19 cellular contexts compared by ENCODE assay signal in genomic region chr11:96151501-96151900, GRCh38.
A peak's percentile ranks its signal among the peaks of the same experiment; 100 is the strongest.
DNase-seq lines count a peak whose midpoint lies in the region; ATAC-seq and TF ChIP-seq lines count a peak whose summit lies in the region.
"Had no signal": no experiment of that assay in that cellular context is flagged by ENCODE, and none has a peak within 500 bp of the region (broad histone marks: within the 10 kb centered on the region; RNA-seq: fewer than 3 reads in every experiment).

No MANE protein-coding gene starts in this region.

- no peak overlapping the region for H3K56ac ChIP-seq in IMR-90 (ENCODE audit: extremely low read depth, insufficient read depth, low read length)

- H2AK9ac ChIP-seq in IMR-90 (replicated peaks; ENCODE audit: low read depth, low read length, poor library complexity) = no peak overlapping the region

- CTCF ChIA-PET in activated CD4-positive, alpha-beta memory T cell treated with anti-CD3 and anti-CD28 coated beads for 36 hours (lab: Charles Lee) = interaction anchor here (0.7 to 1.0 kb wide), 2 partner anchors 18 to 204 kb away, joined by 3 read pairs; no protein-coding TSS in a partner anchor
- CTCF ChIA-PET in activated CD4-positive, alpha-beta memory T cell treated with anti-CD3 and anti-CD28 coated beads, Interleukin-2, amount 10 ng/mL, durations not matched to agents 7 days and 5 days (lab: Charles Lee) = interaction anchor here (0.6 to 1.0 kb wide), 2 partner anchors 17 to 193 kb away, joined by 3 to 4 read pairs; no protein-coding TSS in a partner anchor
- CTCF ChIA-PET in IMR-90 (lab: Yijun Ruan, JAX) = interaction anchor here (1.0 to 1.3 kb wide), 3 partner anchors 63 to 96 kb away, joined by 3 to 4 read pairs (median 4); no protein-coding TSS in a partner anchor

- H4K20me1 ChIP-seq in IMR-90 (ENCODE audit: insufficient read depth, low read length) (no peaks in the 10 kb centered on the region), fibroblast of lung (ENCODE audit: control insufficient read depth, extremely low read depth, insufficient read depth, low read length) (no peaks in the 10 kb centered on the region)

- TF ChIP-seq EP300 in stomach (IDR thresholded peaks at IDR 0.05) = no peak

- peaks cover 14% of the 10 kb centered on the region for H3K36me3 Mint-ChIP-seq in activated CD4-positive, alpha-beta memory T cell treated with anti-CD3 and anti-CD28 coated beads for 36 hours
- peaks cover 16% of the 10 kb centered on the region for H3K36me3 Mint-ChIP-seq in activated CD4-positive, alpha-beta memory T cell treated with anti-CD3 and anti-CD28 coated beads, Interleukin-2, amount 10 ng/mL, durations not matched to agents 7 days and 5 days (ENCODE audit: low read depth)

- no peak overlapping the region for H3K9ac ChIP-seq in IMR-90 (ENCODE audit: low read depth, low read length)
- no peak overlapping the region for H3K9ac ChIP-seq in fibroblast of lung (ENCODE audit: insufficient read depth, low read length)

- no peak overlapping the region for H3K4me2 ChIP-seq in IMR-90 (ENCODE audit: low read depth, low read length)
- H3K4me2 ChIP-seq in fibroblast of lung (ENCODE audit: extremely low read depth, insufficient read depth, low read length) = no peak overlapping the region

- H3K4me1 Mint-ChIP-seq in activated CD4-positive, alpha-beta memory T cell treated with anti-CD3 and anti-CD28 coated beads for 36 hours (ENCODE audit: low read depth) = peaks cover 49% of the 10 kb centered on the region
- peaks cover 31% of the 10 kb centered on the region for H3K4me1 Mint-ChIP-seq in activated CD4-positive, alpha-beta memory T cell treated with anti-CD3 and anti-CD28 coated beads, Interleukin-2, amount 10 ng/mL, durations not matched to agents 7 days and 5 days

- no peak for TF ChIP-seq POLR2A in IMR-90 (IDR thresholded peaks at IDR 0.05; ENCODE audit: low read depth, low read length)
- TF ChIP-seq POLR2A in stomach (IDR thresholded peaks at IDR 0.05) = no peak

- H3K79me1 ChIP-seq in IMR-90 (ENCODE audit: low read depth in 1 of 2, low read length in 2 of 2) = peaks cover 38 to 66% of the 10 kb centered on the region in 2 experiments

- H4K91ac ChIP-seq in IMR-90 (ENCODE audit: insufficient read depth, low read depth, low read length) = peak overlapping the region; percentile 83

- H3K27ac ChIP-seq in IMR-90 (ENCODE audit: insufficient read depth, low read length) (peak overlapping the region; percentile 27), fibroblast of lung (ENCODE audit: insufficient read depth, low read length) (peak overlapping the region; percentile 71), stomach (no peak overlapping the region)

- H3K23ac ChIP-seq in IMR-90 (ENCODE audit: low read depth, low read length) = peak overlapping the region; percentile 82

- dilution Hi-C loops in IMR-90 (cut with HindIII; ENCODE audit: low sequenced_read_pairs, unreplicated experiment) = no loop called here

- no peaks in the 10 kb centered on the region for H3K27me3 Mint-ChIP-seq in activated CD4-positive, alpha-beta memory T cell treated with anti-CD3 and anti-CD28 coated beads for 36 hours
- H3K27me3 Mint-ChIP-seq in activated CD4-positive, alpha-beta memory T cell treated with anti-CD3 and anti-CD28 coated beads, Interleukin-2, amount 10 ng/mL, durations not matched to agents 7 days and 5 days = no peaks in the 10 kb centered on the region
- H3K27me3 Mint-ChIP-seq: CD4-positive, CD25-positive, alpha-beta regulatory T cell had no signal

- ATAC-seq in IMR-90 (ENCODE audit: low read depth) = no peak
- ATAC-seq: Panc1 had no signal

- H3K14ac ChIP-seq in IMR-90 (replicated peaks; ENCODE audit: low read depth, low read length) = peak overlapping the region; percentile 70

- H3K4me1 ChIP-seq in IMR-90 (ENCODE audit: control insufficient read depth, insufficient read depth, low read length) (peaks cover 31% of the 10 kb centered on the region), fibroblast of lung (ENCODE audit: control insufficient read depth, extremely low read depth, insufficient read depth, low read length) (peaks cover 33% of the 10 kb centered on the region), stomach (peaks cover 10 to 26% (median 21%) of the 10 kb centered on the region in 4 donors)

- H3K18ac ChIP-seq in IMR-90 (ENCODE audit: low read depth, low read length) = 0 out of 2 replicates have a peak overlapping the region, but pooled peaks have one; percentile 67

- H3K4ac ChIP-seq in IMR-90 (ENCODE audit: low read depth, low read length) = peak overlapping the region; percentile 97

- H3K27ac Mint-ChIP-seq in activated CD4-positive, alpha-beta memory T cell treated with anti-CD3 and anti-CD28 coated beads for 36 hours = no peak overlapping the region
- H3K27ac Mint-ChIP-seq in activated CD4-positive, alpha-beta memory T cell treated with anti-CD3 and anti-CD28 coated beads, Interleukin-2, amount 10 ng/mL, durations not matched to agents 7 days and 5 days = no peak overlapping the region

- H3K9me3 ChIP-seq in IMR-90 (ENCODE audit: control insufficient read depth, insufficient read depth, low read length) (no peaks in the 10 kb centered on the region), fibroblast of lung (ENCODE audit: control insufficient read depth, insufficient read depth, low read depth, low read length) (no peaks in the 10 kb centered on the region), stomach (no peaks in the 10 kb centered on the region)
- H3K9me3 ChIP-seq: MG63 had no signal

- H2BK5ac ChIP-seq in IMR-90 (ENCODE audit: low read depth, low read length, poor library complexity, severe bottlenecking) = peak overlapping the region; percentile 87

- no peaks in the 10 kb centered on the region for H3K27me3 ChIP-seq in IMR-90 (ENCODE audit: control insufficient read depth, insufficient read depth, low read length)
- H3K27me3 ChIP-seq in fibroblast of lung (ENCODE audit: control insufficient read depth, insufficient read depth, low read length) = no peaks in the 10 kb centered on the region
- H3K27me3 ChIP-seq in stomach = no peaks in the 10 kb centered on the region
- H3K27me3 ChIP-seq: MG63 had no signal

- no TSS peak for BruUV-seq in IMR-90 (replicated peaks; lab: Mats Ljungman, UMichigan)

- H4K5ac ChIP-seq in IMR-90 (ENCODE audit: low read depth, low read length) = peak overlapping the region; percentile 44; the same call in 1 of the 2 replicates

- H4K8ac ChIP-seq in IMR-90 (ENCODE audit: low read depth in 2 of 2, low read length in 2 of 2) = peak overlapping the region; percentile 76 to 79; a peak in 3 of 4 replicates

- peak overlapping the region; percentile 91 for H2AK5ac ChIP-seq in IMR-90 (ENCODE audit: low read depth, low read length)

- peak overlapping the region; percentile 49; the same call in 1 of the 3 replicates for H2BK15ac ChIP-seq in IMR-90 (ENCODE audit: low read depth, low read length)

- H3K4me3 ChIP-seq in IMR-90 (ENCODE audit: insufficient read depth, low read depth, low read length) (no peak overlapping the region), fibroblast of lung (replicated peaks in 1 of 4; ENCODE audit: control extremely low read depth in 1 of 4, insufficient read depth in 1 of 4, low read depth in 3 of 4, low read length in 4 of 4) (no peak overlapping the region), stomach (no peak overlapping the region)
- H3K4me3 ChIP-seq: MG63 had no signal

- peak; percentile 44 for DNase-seq in activated CD4-positive, alpha-beta memory T cell treated with anti-CD3 and anti-CD28 coated beads for 36 hours
- no peak for DNase-seq in activated CD4-positive, alpha-beta memory T cell treated with anti-CD3 and anti-CD28 coated beads, Interleukin-2, amount 10 ng/mL, durations not matched to agents 7 days and 5 days
- DNase-seq in IMR-90 (no peak), fibroblast of lung (ENCODE audit: low read depth in 2 of 2) (no peak), NCI-H2081 treated with DMSO at 0.1 percent for 48 hours (lab: John Stamatoyannopoulos, UW) (no peak), NCI-H526 treated with DMSO at 0.1 percent for 48 hours (lab: John Stamatoyannopoulos, UW) (no peak), stomach (no peak)
- DNase-seq: 8988T; CD4-positive, CD25-positive, alpha-beta regulatory T cell; EL; H7; Kasumi-1; MG63; NCI-H1417; NCI-H187; NCI-H2227 treated with DMSO at 0.1 percent for 48 hours; NCI-H510A; NCI-H82 had no signal

- peak overlapping the region; percentile 73 for H2BK120ac ChIP-seq in IMR-90 (ENCODE audit: low read depth, low read length)

- TF ChIP-seq RAD21 in IMR-90 (IDR thresholded peaks at IDR 0.05; ENCODE audit: low read length) = no peak

- intact Hi-C loops in activated CD4-positive, alpha-beta memory T cell treated with anti-CD3 and anti-CD28 coated beads for 36 hours (cut with micrococcal nuclease) = no loop called here
- intact Hi-C loops in IMR-90 (cut with micrococcal nuclease) = no loop called here
- intact Hi-C loops in stomach (cut with DNase I; ENCODE audit: low total_unique reads) = no loop called here

- H3K9me1 ChIP-seq in IMR-90 (ENCODE audit: insufficient read depth, low read length) = peaks cover 36% of the 10 kb centered on the region

- H2BK20ac ChIP-seq in IMR-90 (ENCODE audit: low read depth, low read length) = peak overlapping the region; percentile 71; the same call in 1 of the 2 replicates

- POLR2A ChIA-PET in activated CD4-positive, alpha-beta memory T cell treated with anti-CD3 and anti-CD28 coated beads for 36 hours (lab: Charles Lee) = no interaction called here
- POLR2A ChIA-PET in activated CD4-positive, alpha-beta memory T cell treated with anti-CD3 and anti-CD28 coated beads, Interleukin-2, amount 10 ng/mL, durations not matched to agents 7 days and 5 days (lab: Charles Lee) = no interaction called here
- POLR2A ChIA-PET in IMR-90 (lab: Charles Lee; ENCODE audit: unreplicated experiment) = no interaction called here

- H3K4me3 Mint-ChIP-seq in activated CD4-positive, alpha-beta memory T cell treated with anti-CD3 and anti-CD28 coated beads for 36 hours = no peak overlapping the region
- H3K4me3 Mint-ChIP-seq in activated CD4-positive, alpha-beta memory T cell treated with anti-CD3 and anti-CD28 coated beads, Interleukin-2, amount 10 ng/mL, durations not matched to agents 7 days and 5 days = no peak overlapping the region
- H3K4me3 Mint-ChIP-seq: CD4-positive, CD25-positive, alpha-beta regulatory T cell had no signal

- no peak overlapping the region for H2AFZ ChIP-seq in IMR-90 (replicated peaks; ENCODE audit: low read length, poor library complexity)
- no peak overlapping the region for H2AFZ ChIP-seq in fibroblast of lung (ENCODE audit: low read length)

- TF ChIP-seq CTCF in IMR-90 (conservative IDR thresholded peaks at IDR 0.05; ENCODE audit: low read depth, low read length) (no peak), fibroblast of lung (conservative IDR thresholded peaks at IDR 0.05 in 1 of 2, IDR thresholded peaks at IDR 0.05 in 1 of 2; ENCODE audit: low read depth in 1 of 2, low read length in 2 of 2) (no peak), stomach (IDR thresholded peaks at IDR 0.05) (no peak)

- no peaks in the 10 kb centered on the region for H3K36me3 ChIP-seq in IMR-90 (ENCODE audit: control insufficient read depth, insufficient read depth, low read length)
- no peaks in the 10 kb centered on the region for H3K36me3 ChIP-seq in fibroblast of lung (ENCODE audit: control insufficient read depth, insufficient read depth, low read length)
- H3K36me3 ChIP-seq in stomach = no peaks in the 10 kb centered on the region
- H3K36me3 ChIP-seq: MG63 had no signal

- H3K79me2 ChIP-seq in fibroblast of lung (ENCODE audit: control insufficient read depth, insufficient read depth, low read length) = peaks cover 21% of the 10 kb centered on the region

- WGBS in IMR-90 (ENCODE audit: extremely low coverage in 2 of 2, insufficient read length in 1 of 2), 2 experiments = no CpG with 5 or more reads among the region's 3 CpGs
- WGBS in stomach, 5 donors = 89 to 98% (median 97%) methylated on average over 3 of the region's 3 CpGs

- H3K9me3 Mint-ChIP-seq in activated CD4-positive, alpha-beta memory T cell treated with anti-CD3 and anti-CD28 coated beads for 36 hours = no peaks in the 10 kb centered on the region
- no peaks in the 10 kb centered on the region for H3K9me3 Mint-ChIP-seq in activated CD4-positive, alpha-beta memory T cell treated with anti-CD3 and anti-CD28 coated beads, Interleukin-2, amount 10 ng/mL, durations not matched to agents 7 days and 5 days
- H3K9me3 Mint-ChIP-seq: CD4-positive, CD25-positive, alpha-beta regulatory T cell had no signal

- in situ Hi-C loops in IMR-90 (cut with MboI; ENCODE audit: low sequenced_read_pairs) = no loop called here

Comparison
In these comparisons a context has a peak if more than half of its experiments do, and no peak if none do; other contexts are left out.
1. H3K27ac ChIP-seq: peak in IMR-90 (single experiment) and fibroblast of lung (single experiment); none in stomach (0 of 5).